ENCODE assay signal across 7 cellular contexts in the genomic region with DNA sequence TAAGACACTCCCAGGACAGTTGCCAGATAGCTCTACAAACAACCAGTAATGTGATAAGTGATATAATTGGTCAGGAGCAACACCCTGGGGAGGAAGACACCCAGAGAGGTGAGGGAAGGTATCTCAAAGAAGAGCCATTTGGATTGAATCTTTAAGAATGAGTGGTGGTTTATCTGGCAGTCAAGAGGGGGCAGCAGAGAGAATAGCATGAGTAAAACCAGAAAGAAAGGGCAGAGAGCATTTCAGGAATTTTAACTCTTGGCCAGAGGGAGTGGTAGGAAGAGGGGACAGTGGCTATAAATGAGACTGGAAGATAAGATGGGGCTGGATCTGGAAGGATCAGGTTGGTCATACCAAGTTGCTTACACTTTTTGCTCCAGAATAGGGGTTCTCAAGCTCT. TPM values are rescaled to one million over a fixed set of nuclear protein-coding genes. Genes with fewer than 3 reads are reported as not detected.
DNase-seq lines count a peak whose midpoint lies in the region; ATAC-seq, FAIRE-seq and TF ChIP-seq lines count a peak whose summit lies in the region.

No MANE protein-coding gene starts in this region.

- dilution Hi-C loops in endothelial cell of umbilical vein (cut with MboI; ENCODE audit: extremely low pct_ligation_motif_present, low sequenced_read_pairs), result no loop called here

- H3K4me1 ChIP-seq in OCI-LY7 (ENCODE audit: insufficient read depth, low read length, poor library complexity, severe bottlenecking) (peaks cover 45% of the 10 kb centered on the region), endothelial cell of umbilical vein (ENCODE audit: control insufficient read depth, extremely low read depth, insufficient read depth, low read length) (no peaks in the 10 kb centered on the region)

- H3K4me2 ChIP-seq in OCI-LY7 (ENCODE audit: low read length) (0 out of 2 replicates have a peak overlapping the region, but pooled peaks have one; percentile 11), endothelial cell of umbilical vein (ENCODE audit: insufficient read depth, low read length) (no peak overlapping the region)

- intact Hi-C loops in OCI-LY7 (cut with micrococcal nuclease; ENCODE audit: unreplicated experiment) (no loop called here), endothelial cell of umbilical vein (cut with micrococcal nuclease) (loop anchor here (1.0 to 5.0 kb wide), 2 partner anchors 173 to 183 kb away; a partner anchor contains a TSS)

- H3K79me2 ChIP-seq in OCI-LY7 (ENCODE audit: insufficient read depth, low read depth, low read length) (0 out of 2 replicates have a peak, but pooled peaks cover 6% of the 10 kb centered on the region), endothelial cell of umbilical vein (ENCODE audit: control insufficient read depth, insufficient read depth, low read length) (no peaks in the 10 kb centered on the region)

- TF ChIP-seq POLR2A in endothelial cell of umbilical vein (IDR thresholded peaks at IDR 0.05; ENCODE audit: low read depth, low read length), result no peak

- H3K27me3 ChIP-seq in endothelial cell of umbilical vein (ENCODE audit: control insufficient read depth in 2 of 2, insufficient read depth in 2 of 2, low read length in 2 of 2) (no peaks in the 10 kb centered on the region), MG63 (no peaks in the 10 kb centered on the region)

- POLR2A ChIA-PET in OCI-LY7 (lab: Charles Lee), result interaction anchor here (0.7 to 1.1 kb wide), 2 partner anchors 15 to 22 kb away, joined by 3 read pairs; no protein-coding TSS in a partner anchor
- POLR2A ChIA-PET in endothelial cell of umbilical vein (lab: Charles Lee), result no interaction called here

- CTCF ChIA-PET in OCI-LY7 (lab: Charles Lee; ENCODE audit: unreplicated experiment) (no interaction called here), endothelial cell of umbilical vein (lab: Charles Lee) (interaction anchor here (1.0 kb wide), 2 partner anchors 79 to 89 kb away, joined by 3 to 4 read pairs; no protein-coding TSS in a partner anchor)

- peak; percentile 39 for DNase-seq in Daoy (ENCODE audit: low read depth)
- DNase-seq in OCI-LY7 (ENCODE audit: low spot score), result peak; percentile 60
- peak; percentile 47 for DNase-seq in endothelial cell of umbilical vein (ENCODE audit: low read depth, low spot score)
- DNase-seq in omental fat pad (ENCODE audit: low spot score), result no peak
- DNase-seq in MG63, result no peak

- ATAC-seq in HG03342 (IDR thresholded peaks at IDR 0.05; ENCODE audit: unreplicated experiment), result peak; percentile 46
- ATAC-seq in omental fat pad (ENCODE audit: low FRiP score), result peak; percentile 57
- no peak for ATAC-seq in GM19035 (IDR thresholded peaks at IDR 0.05; ENCODE audit: unreplicated experiment)

- TF ChIP-seq CTCF in OCI-LY7 (conservative IDR thresholded peaks at IDR 0.05; ENCODE audit: low read length) (peak; percentile 80), endothelial cell of umbilical vein (IDR thresholded peaks at IDR 0.05; ENCODE audit: extremely low read depth in 1 of 2, insufficient read depth in 1 of 2, low read depth in 1 of 2, low read length in 2 of 2) (peak; percentile 19 to 43), omental fat pad (IDR thresholded peaks at IDR 0.05) (no peak)

- no peaks in the 10 kb centered on the region for H3K9me2 ChIP-seq in OCI-LY7 (ENCODE audit: insufficient read depth, low read length)

- H2AFZ ChIP-seq in OCI-LY7 (ENCODE audit: low read length) (no peak overlapping the region), endothelial cell of umbilical vein (ENCODE audit: low read depth, low read length) (no peak overlapping the region)

- H3K9me3 ChIP-seq in OCI-LY7 (ENCODE audit: low read length) (no peaks in the 10 kb centered on the region), endothelial cell of umbilical vein (replicated peaks; ENCODE audit: control insufficient read depth, insufficient read depth, low read length) (no peaks in the 10 kb centered on the region), MG63 (no peaks in the 10 kb centered on the region)

- H4K20me1 ChIP-seq in OCI-LY7 (ENCODE audit: insufficient read depth, low read length), result no peaks in the 10 kb centered on the region
- H4K20me1 ChIP-seq in endothelial cell of umbilical vein (replicated peaks; ENCODE audit: control insufficient read depth, extremely low read depth, insufficient read depth, low read length), result no peaks in the 10 kb centered on the region

- no peak overlapping the region for H3K27ac ChIP-seq in OCI-LY7 (ENCODE audit: low read depth, low read length, poor library complexity, severe bottlenecking)
- no peak overlapping the region for H3K27ac ChIP-seq in endothelial cell of umbilical vein (ENCODE audit: insufficient read depth, low read depth, low read length)

- no peak overlapping the region for H3K9ac ChIP-seq in endothelial cell of umbilical vein (replicated peaks; ENCODE audit: extremely low read depth, insufficient read depth, low read length)

- H3K36me3 ChIP-seq in OCI-LY7 (ENCODE audit: insufficient read depth, low read length) (no peaks in the 10 kb centered on the region), endothelial cell of umbilical vein (ENCODE audit: control insufficient read depth in 2 of 2, extremely low read depth in 1 of 2, insufficient read depth in 2 of 2, low read length in 2 of 2) (no peaks in the 10 kb centered on the region), MG63 (no peaks in the 10 kb centered on the region)

- peak; percentile 87 for FAIRE-seq in endothelial cell of umbilical vein (lab: Jason Lieb, UNC)

- no TSS peak for BruUV-seq in OCI-LY7 (replicated peaks; lab: Mats Ljungman, UMichigan)
- no TSS peak for BruUV-seq in endothelial cell of umbilical vein (replicated peaks; lab: Mats Ljungman, UMichigan)

- H3K4me3 ChIP-seq in OCI-LY7 (ENCODE audit: low read depth, low read length, poor library complexity, severe bottlenecking), result no peak overlapping the region
- no peak overlapping the region for H3K4me3 ChIP-seq in endothelial cell of umbilical vein (replicated peaks in 1 of 3; ENCODE audit: insufficient read depth in 1 of 3, low read depth in 1 of 3, low read length in 3 of 3)
- no peak overlapping the region for H3K4me3 ChIP-seq in MG63

- no peaks in the 10 kb centered on the region for H3K9me1 ChIP-seq in endothelial cell of umbilical vein (replicated peaks; ENCODE audit: control insufficient read depth, extremely low read depth, insufficient read depth, low read length)

TF ChIP-seq in endothelial cell of umbilical vein, 7 proteins besides CTCF, POLR2A, EP300 and RAD21:
- TF ChIP-seq EZH2 (IDR thresholded peaks at IDR 0.05; ENCODE audit: borderline replicate concordance, low read depth, low read length, severe bottlenecking) (no peak), FOS (IDR thresholded peaks at IDR 0.05; ENCODE audit: borderline replicate concordance, insufficient read depth, low read length) (no peak), GATA2 (IDR thresholded peaks at IDR 0.05; ENCODE audit: insufficient read depth, insufficient read length, low read depth, low read length) (no peak), JUN (IDR thresholded peaks at IDR 0.05; ENCODE audit: borderline replicate concordance, insufficient read depth, insufficient read length, low read depth) (no peak)
- TF ChIP-seq, protein P1, sequence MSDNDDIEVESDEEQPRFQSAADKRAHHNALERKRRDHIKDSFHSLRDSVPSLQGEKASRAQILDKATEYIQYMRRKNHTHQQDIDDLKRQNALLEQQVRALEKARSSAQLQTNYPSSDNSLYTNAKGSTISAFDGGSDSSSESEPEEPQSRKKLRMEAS (IDR thresholded peaks at IDR 0.05; ENCODE audit: insufficient read depth, insufficient read length), result no peak
TF ChIP-seq in endothelial cell of umbilical vein: peak in this region for 0.

RNA-seq across cellular contexts. Expression of a gene that starts 5.9 kb away (rescaled TPM):
- 10.2 and 11.1 TPM in 2 replicates for total RNA-seq in Daoy (2014; rRNA removed; shearing (Covaris generic))
- total RNA-seq in OCI-LY7 (2014; rRNA removed; shearing (Covaris generic)), result 145 and 182 TPM in 2 replicates
- 216 and 231 TPM in 2 replicates for total RNA-seq in OCI-LY7 (2022)
- 22.2 and 31.8 TPM in 2 replicates for total RNA-seq in endothelial cell of umbilical vein
- 15.8 and 23.1 TPM in 2 replicates for polyA plus RNA-seq in endothelial cell of umbilical vein
- polyA plus RNA-seq in endothelial cell of umbilical vein (2011; cell fraction: cytosol; rRNA removed), result 23.1 and 24.3 TPM in 2 replicates
- polyA plus RNA-seq in endothelial cell of umbilical vein (2011; cell fraction: nucleus; rRNA removed), result 13.8 and 18.5 TPM in 2 replicates
- 21.5 and 23.4 TPM in 2 replicates for polyA plus RNA-seq in endothelial cell of umbilical vein (2012)
- 44.5 and 51.3 TPM in 2 replicates for polyA minus RNA-seq in endothelial cell of umbilical vein
- polyA minus RNA-seq in endothelial cell of umbilical vein (2011; cell fraction: cytosol; rRNA and poly(A)+ RNA removed), result 22.1 TPM
- 9.2 and 11.5 TPM in 2 replicates for polyA minus RNA-seq in endothelial cell of umbilical vein (2011; cell fraction: nucleus; rRNA and poly(A)+ RNA removed)
- total RNA-seq in omental fat pad, result 10 to 100 TPM; 13.9 to 19.2 (median 17.8) TPM
- 1.4 and 5.7 TPM in 2 replicates for total RNA-seq in MG63 (2014; rRNA removed; shearing (Covaris generic); ENCODE audit: low replicate concordance)

RNA-seq across cellular contexts. Expression of a gene that starts 59.6 kb away (rescaled TPM):
- total RNA-seq in Daoy (2014; rRNA removed; shearing (Covaris generic)), result 0.17 TPM in 1 of 2 replicates, not detected in the other
- not detected in 2 replicates for total RNA-seq in OCI-LY7 (2014; rRNA removed; shearing (Covaris generic))
- 0.29 and 0.55 TPM in 2 replicates for total RNA-seq in OCI-LY7 (2022)
- total RNA-seq in endothelial cell of umbilical vein, result not detected in 2 replicates
- polyA plus RNA-seq in endothelial cell of umbilical vein, result not detected in 2 replicates
- not detected in 2 replicates for polyA plus RNA-seq in endothelial cell of umbilical vein (2011; cell fraction: cytosol; rRNA removed)
- not detected in 2 replicates for polyA plus RNA-seq in endothelial cell of umbilical vein (2011; cell fraction: nucleus; rRNA removed)
- polyA plus RNA-seq in endothelial cell of umbilical vein (2012), result not detected in 2 replicates
- not detected in 2 replicates for polyA minus RNA-seq in endothelial cell of umbilical vein
- polyA minus RNA-seq in endothelial cell of umbilical vein (2011; cell fraction: cytosol; rRNA and poly(A)+ RNA removed), result not detected
- polyA minus RNA-seq in endothelial cell of umbilical vein (2011; cell fraction: nucleus; rRNA and poly(A)+ RNA removed), result not detected in 2 replicates
- total RNA-seq in omental fat pad, result 1 to 10 TPM in 1 of 4 donors, under 1 TPM in 2, not detected in 1; 0.72 to 1.1 (median 0.79) TPM
- 1.2 TPM in 1 of 2 replicates, not detected in the other for total RNA-seq in MG63 (2014; rRNA removed; shearing (Covaris generic); ENCODE audit: low replicate concordance)

Comparison
In these comparisons a context has a peak if more than half of its experiments do, and no peak if none do; other contexts are left out.
1. DNase-seq: peak in Daoy (single experiment), OCI-LY7 (single experiment) and endothelial cell of umbilical vein (single experiment); none in omental fat pad (single experiment) and MG63 (single experiment).
2. CTCF ChIP-seq: peak in OCI-LY7 (single experiment) and endothelial cell of umbilical vein (2 of 2); none in omental fat pad (0 of 3).